ENCODE assay signal across 1 cellular context in the genomic region with DNA sequence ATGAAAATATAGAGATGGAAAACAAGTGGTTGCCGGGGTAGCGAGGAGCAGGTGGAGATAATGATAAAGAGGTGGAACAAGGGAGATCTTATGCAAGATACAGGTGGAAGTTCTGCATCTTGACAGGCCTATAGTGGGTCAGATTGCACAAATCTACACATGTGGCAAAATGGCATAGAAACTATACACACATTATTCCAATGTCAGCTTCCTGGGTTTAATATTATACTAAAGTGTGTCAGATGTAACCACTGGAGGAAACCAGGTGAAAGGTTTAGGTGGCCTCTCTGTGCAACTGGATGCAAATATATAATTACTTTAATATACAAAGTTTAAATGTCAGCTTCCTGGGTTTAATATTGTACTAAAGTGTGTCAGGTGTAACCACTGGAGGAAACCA.
TF ChIP-seq lines count a peak whose summit lies in the region.

No MANE protein-coding gene starts in this region.

TF ChIP-seq in SK-N-SH treated with all-trans-retinoic acid at 6 μM for 48 hours, 23 proteins besides CTCF, POLR2A, EP300 and RAD21 (continued from another document):
- TF ChIP-seq GLIS3 (CRISPR knock-in tag; IDR thresholded peaks at IDR 0.05) = no peak
